Comparison of ENCODE assay signal across 1 cellular context in genomic region chr12:107607464-107608392, GRCh38.
TF ChIP-seq lines count a peak whose summit lies in the region.

No MANE protein-coding gene starts in this region.

TF ChIP-seq in HepG2, 621 proteins besides CTCF, POLR2A, EP300 and RAD21 (continued from another document):
- no peak for TF ChIP-seq HNF1B (CRISPR knock-in tag; IDR thresholded peaks at IDR 0.05)
